11 cellular contexts compared by ENCODE assay signal in the genomic region with DNA sequence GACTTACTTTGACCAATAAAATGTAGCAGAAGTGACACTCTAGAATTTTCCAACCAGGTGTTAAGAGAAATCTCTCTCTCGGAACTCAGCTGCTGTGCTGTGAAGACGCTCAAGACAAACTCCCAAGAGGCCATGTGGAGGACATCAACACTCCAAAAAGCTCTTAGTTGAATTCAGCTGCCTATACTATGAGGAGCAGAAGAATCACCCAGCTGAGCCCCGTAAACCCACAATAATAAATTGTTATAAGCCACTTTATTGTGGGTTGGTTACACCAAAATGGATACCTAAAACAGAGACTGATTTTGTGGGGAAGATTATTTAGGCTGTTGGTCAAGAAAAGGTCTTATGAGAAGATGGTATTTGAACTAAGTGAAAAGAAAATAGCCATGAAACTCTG. TPM values are rescaled to one million over a fixed set of nuclear protein-coding genes. Genes with fewer than 3 reads are reported as not detected.
"Had no signal": no experiment of that assay in that cellular context is flagged by ENCODE, and none has a peak within 500 bp of the region (broad histone marks: within the 10 kb centered on the region; RNA-seq: fewer than 3 reads in every experiment).

No MANE protein-coding gene starts in this region.

- H3K36me3 ChIP-seq: HAP-1 had no signal

- H3K27ac ChIP-seq: GM23248 had no signal

- H3K9me3 ChIP-seq: HAP-1 had no signal

- ATAC-seq: HCT116 had no signal

- H3K27ac Mint-ChIP-seq: H9, HFFc6 had no signal

- H3K4me3 ChIP-seq: GM23248, HAP-1 had no signal

- H3K4me1 ChIP-seq: HAP-1 had no signal

- H2AFZ ChIP-seq: GM23248 had no signal

- DNase-seq: GM23248, GOT3, H7, H9, HCEC 1CT, HFFc6 had no signal

- FAIRE-seq: H1, H54 had no signal

- H3K9ac ChIP-seq: GM23248 had no signal

- H3K4me3 Mint-ChIP-seq: H9, HFFc6 had no signal

- H3K4me1 Mint-ChIP-seq: H9 had no signal

RNA-seq across cellular contexts. Expression of a gene that starts 44.1 kb away (rescaled TPM):
- total RNA-seq: GM23248, H1, H4, H7, H9, HFFc6 had no signal
- polyA plus RNA-seq: GM23248, H1 had no signal
